In the genomic region with DNA sequence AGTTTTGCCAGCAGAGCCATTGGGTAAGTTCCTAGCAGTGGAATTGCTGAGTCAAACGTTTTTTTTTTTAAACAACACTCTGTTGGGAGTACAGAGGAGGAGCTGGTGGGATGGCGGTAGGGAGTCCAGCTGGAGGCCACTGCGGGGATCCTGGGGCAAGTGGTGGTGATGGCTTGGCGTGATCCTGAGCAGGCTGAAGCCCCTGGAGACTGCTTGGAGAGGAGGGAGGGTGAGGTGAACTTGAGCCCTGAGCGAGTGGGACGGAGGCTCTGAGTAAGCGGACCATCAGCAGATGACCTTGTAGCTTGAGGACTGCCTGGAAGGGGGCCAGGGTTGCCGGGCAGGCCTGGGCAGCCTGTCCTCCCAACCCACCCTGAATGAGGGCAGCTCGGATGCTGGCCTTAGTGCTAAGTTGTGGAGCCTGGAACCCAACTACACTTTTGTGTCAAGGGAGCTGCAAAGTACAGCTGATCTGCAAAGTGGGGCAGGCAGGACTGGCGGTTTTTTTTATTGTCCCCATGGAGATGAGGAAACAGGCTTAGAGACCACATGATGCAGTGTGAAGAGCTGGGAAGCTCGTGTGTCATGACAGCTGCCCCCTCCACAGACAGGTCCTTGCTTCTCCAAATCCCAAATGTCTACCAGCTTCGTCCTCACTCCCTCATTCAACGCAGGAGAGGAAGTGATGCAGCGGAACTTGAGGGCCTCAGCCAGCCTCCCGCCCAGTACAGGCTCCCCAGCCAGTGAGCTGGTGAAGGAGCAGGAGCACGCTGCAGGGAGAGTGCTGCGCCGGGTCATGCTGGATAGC, we compare ENCODE assay signal across 9 cellular contexts. TPM values are rescaled to one million over a fixed set of nuclear protein-coding genes. Genes with fewer than 3 reads are reported as not detected.
DNase-seq lines count a peak whose midpoint lies in the region; ATAC-seq, FAIRE-seq and TF ChIP-seq lines count a peak whose summit lies in the region.
"Had no signal": no experiment of that assay in that cellular context is flagged by ENCODE, and none has a peak within 500 bp of the region (broad histone marks: within the 10 kb centered on the region; RNA-seq: fewer than 3 reads in every experiment).

No MANE protein-coding gene starts in this region.

- in situ Hi-C loops in GM13976 (cut with MboI; ENCODE audit: low sequenced_read_pairs, unreplicated experiment), result no loop called here

- POLR2A ChIA-PET in RWPE1 (lab: Yijun Ruan, JAX; ENCODE audit: low non-redundant PET), result interaction anchor here (0.6 kb wide), 1 partner anchor 520 kb away, joined by 3 read pairs; no protein-coding TSS in a partner anchor

- DNase-seq in C1 segment of cervical spinal cord (lab: John Stamatoyannopoulos, UW) (peak in 9 of 14 donors; percentile 25 to 79 (median 48)), RWPE1 (ENCODE audit: low spot score) (no peak), fibroblast of pulmonary artery (ENCODE audit: low read depth) (peak; percentile 58), occipital lobe (lab: John Stamatoyannopoulos, UW) (peak; percentile 46), GM13976 (ENCODE audit: low spot score) (no peak), RCC 7860 (ENCODE audit: low spot score) (no peak), DMS153 (lab: John Stamatoyannopoulos, UW) (no peak)
- DNase-seq: activated B cell treated with CpG ODN at 0.5 μM for 24 hours had no signal

- H3K27ac ChIP-seq in RWPE1, result peak overlapping the region; percentile 44

- TF ChIP-seq CTCF in RWPE1 (conservative IDR thresholded peaks at IDR 0.05; ENCODE audit: low read depth) (no peak), fibroblast of pulmonary artery (IDR thresholded peaks at IDR 0.05; ENCODE audit: low read length, missing control alignments) (no peak), GM13976 (IDR thresholded peaks at IDR 0.05; ENCODE audit: borderline replicate concordance, control extremely low read depth, extremely low read depth, insufficient read depth, missing control alignments) (no peak)

- CTCF ChIA-PET in RWPE1 (lab: Yijun Ruan, JAX), result interaction anchor here (1.2 kb wide), 1 partner anchor 270 kb away, joined by 3 read pairs; no protein-coding TSS in a partner anchor

- ATAC-seq in HG03354 (IDR thresholded peaks at IDR 0.05; ENCODE audit: poor library complexity, severe bottlenecking, unreplicated experiment), result no peak

- no peak overlapping the region for H3K4me3 ChIP-seq in fibroblast of pulmonary artery (replicated peaks; ENCODE audit: low read depth, low read length)

- FAIRE-seq in RCC 7860 (lab: Jason Lieb, UNC), result no peak

RNA-seq across cellular contexts. Expression of a gene that starts 20.2 kb away (rescaled TPM):
- total RNA-seq in occipital lobe, result 29.2 TPM

RNA-seq across cellular contexts. Expression of a gene that starts 20.4 kb away (rescaled TPM):
- 4.4 TPM for total RNA-seq in occipital lobe

Comparison
In these comparisons a context has a peak if more than half of its experiments do, and no peak if none do; other contexts are left out.
1. DNase-seq: peak in C1 segment of cervical spinal cord (9 of 14), fibroblast of pulmonary artery (single experiment) and occipital lobe (single experiment); none in RWPE1 (single experiment), GM13976 (single experiment), RCC 7860 (single experiment) and DMS153 (single experiment).